ENCODE assay signal across 17 cellular contexts in the genomic region with DNA sequence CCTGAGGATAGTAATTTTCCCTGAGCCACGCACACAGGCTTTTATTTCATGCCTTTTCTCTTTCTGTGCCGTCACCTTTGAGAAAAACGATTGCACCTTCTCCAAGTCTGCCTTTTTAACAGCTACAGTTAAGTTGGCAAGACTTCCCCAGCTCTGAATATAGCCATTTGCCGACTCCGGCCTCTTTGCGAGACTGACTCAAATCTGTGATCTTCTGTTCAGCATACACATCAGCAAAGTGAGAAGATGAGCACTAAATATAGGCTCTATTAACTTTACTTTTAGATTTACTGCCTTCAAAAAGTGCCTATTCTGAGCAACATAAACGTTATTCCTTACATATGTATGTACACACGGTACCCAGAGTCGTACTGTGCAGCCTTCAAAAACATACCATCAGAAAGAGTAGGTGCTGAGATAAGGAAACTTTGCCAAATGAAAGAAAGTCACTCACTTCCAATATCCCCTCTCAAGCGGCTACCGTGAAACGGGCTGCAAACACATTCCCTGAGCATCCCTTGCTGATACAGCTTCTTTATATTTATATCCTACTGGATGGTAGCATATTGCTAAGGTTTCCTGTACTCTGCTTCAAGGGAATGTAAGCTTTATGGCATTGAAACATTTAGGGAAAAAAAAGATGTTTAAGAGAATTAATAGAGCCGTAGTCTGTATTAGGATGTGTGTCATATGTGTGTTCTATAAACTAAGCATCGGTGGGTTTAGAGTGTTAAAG.
"Had no signal": no experiment of that assay in that cellular context is flagged by ENCODE, and none has a peak within 500 bp of the region (broad histone marks: within the 10 kb centered on the region; RNA-seq: fewer than 3 reads in every experiment).

No MANE protein-coding gene starts in this region.

- H3K4me1 ChIP-seq: breast epithelium, neural progenitor cell, pancreas, SJCRH30, upper lobe of right lung had no signal

- H3K4me2 ChIP-seq: neural progenitor cell had no signal

- H3K36me3 ChIP-seq: breast epithelium, neural progenitor cell, pancreas, SJCRH30, upper lobe of right lung had no signal

- DNase-seq: activated B cell treated with CpG ODN at 0.5 μM for 24 hours; activated CD4-positive, alpha-beta T cell treated with anti-CD3 and anti-CD28 coated beads, Interleukin-2, amount 10 ng/mL, durations not matched to agents 24 days and 14 days; activated naive CD8-positive, alpha-beta T cell treated with anti-CD3 and anti-CD28 coated beads, Interleukin-2, amount 10 ng/mL, durations not matched to agents 7 days and 5 days; esophagus squamous epithelium; immature natural killer cell; midbrain; naive B cell; pancreas; SJCRH30; stimulated activated CD4-positive, alpha-beta T cell treated with anti-CD3 and anti-CD28 coated beads, Interleukin-15, amount 100 ng/mL, for 24 hours; stimulated activated CD4-positive, alpha-beta T cell treated with anti-CD3 and anti-CD28 coated beads, Interleukin-4, amount 100 ng/mL, for 1 hour; stimulated activated naive CD4-positive, alpha-beta T cell; SW 1271; upper lobe of right lung had no signal

- ATAC-seq: pancreas, upper lobe of right lung had no signal

- H3K9me3 ChIP-seq: breast epithelium, esophagus squamous epithelium, pancreas, SJCRH30, upper lobe of right lung had no signal

- H3K27me3 ChIP-seq: breast epithelium, esophagus squamous epithelium, neural progenitor cell, pancreas, SJCRH30, upper lobe of right lung had no signal

- H2AFZ ChIP-seq: neural progenitor cell had no signal

- H3K9ac ChIP-seq: neural progenitor cell had no signal

- H3K4me3 ChIP-seq: breast epithelium, esophagus squamous epithelium, lung, neural progenitor cell, pancreas, SJCRH30, upper lobe of right lung had no signal

- H3K27ac ChIP-seq: breast epithelium, neural progenitor cell, pancreas, SJCRH30, upper lobe of right lung had no signal
